Comparison of ENCODE assay signal across 1 cellular context in the genomic region with DNA sequence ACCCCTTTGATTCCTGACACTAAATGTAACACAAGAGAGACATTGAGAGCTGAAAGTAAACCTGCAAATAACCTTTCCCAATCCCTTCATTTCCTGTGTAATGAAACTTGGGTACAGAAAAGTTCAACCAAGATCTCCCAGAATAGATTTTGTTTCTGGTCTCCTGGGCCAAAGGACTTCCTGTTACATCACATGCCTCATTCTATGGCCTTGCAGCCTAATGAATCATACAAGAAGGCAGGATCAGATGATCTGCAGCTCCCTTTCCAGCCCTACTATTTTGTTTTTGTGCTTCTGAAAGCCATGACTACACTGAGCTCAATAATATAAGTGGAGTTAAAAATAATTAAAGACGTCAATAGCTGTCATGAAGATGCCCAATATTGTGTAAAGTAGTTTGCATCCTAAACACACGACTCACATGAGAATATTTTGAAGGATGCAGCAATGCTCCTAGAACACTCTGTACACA.
TF ChIP-seq lines count a peak whose summit lies in the region.

No MANE protein-coding gene starts in this region.

TF ChIP-seq in HepG2, 621 proteins besides CTCF, POLR2A, EP300 and RAD21 (continued from another document and continues in another):
- TF ChIP-seq, protein P1, sequence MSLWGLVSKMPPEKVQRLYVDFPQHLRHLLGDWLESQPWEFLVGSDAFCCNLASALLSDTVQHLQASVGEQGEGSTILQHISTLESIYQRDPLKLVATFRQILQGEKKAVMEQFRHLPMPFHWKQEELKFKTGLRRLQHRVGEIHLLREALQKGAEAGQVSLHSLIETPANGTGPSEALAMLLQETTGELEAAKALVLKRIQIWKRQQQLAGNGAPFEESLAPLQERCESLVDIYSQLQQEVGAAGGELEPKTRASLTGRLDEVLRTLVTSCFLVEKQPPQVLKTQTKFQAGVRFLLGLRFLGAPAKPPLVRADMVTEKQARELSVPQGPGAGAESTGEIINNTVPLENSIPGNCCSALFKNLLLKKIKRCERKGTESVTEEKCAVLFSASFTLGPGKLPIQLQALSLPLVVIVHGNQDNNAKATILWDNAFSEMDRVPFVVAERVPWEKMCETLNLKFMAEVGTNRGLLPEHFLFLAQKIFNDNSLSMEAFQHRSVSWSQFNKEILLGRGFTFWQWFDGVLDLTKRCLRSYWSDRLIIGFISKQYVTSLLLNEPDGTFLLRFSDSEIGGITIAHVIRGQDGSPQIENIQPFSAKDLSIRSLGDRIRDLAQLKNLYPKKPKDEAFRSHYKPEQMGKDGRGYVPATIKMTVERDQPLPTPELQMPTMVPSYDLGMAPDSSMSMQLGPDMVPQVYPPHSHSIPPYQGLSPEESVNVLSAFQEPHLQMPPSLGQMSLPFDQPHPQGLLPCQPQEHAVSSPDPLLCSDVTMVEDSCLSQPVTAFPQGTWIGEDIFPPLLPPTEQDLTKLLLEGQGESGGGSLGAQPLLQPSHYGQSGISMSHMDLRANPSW (CRISPR knock-in tag; IDR thresholded peaks at IDR 0.05; ENCODE audit: borderline replicate concordance) = peak; percentile 23; the same call in 1 of the 2 replicates
- TF ChIP-seq MED1 (CRISPR knock-in tag; IDR thresholded peaks at IDR 0.05) = peak; percentile 99
- TF ChIP-seq, protein P2, sequence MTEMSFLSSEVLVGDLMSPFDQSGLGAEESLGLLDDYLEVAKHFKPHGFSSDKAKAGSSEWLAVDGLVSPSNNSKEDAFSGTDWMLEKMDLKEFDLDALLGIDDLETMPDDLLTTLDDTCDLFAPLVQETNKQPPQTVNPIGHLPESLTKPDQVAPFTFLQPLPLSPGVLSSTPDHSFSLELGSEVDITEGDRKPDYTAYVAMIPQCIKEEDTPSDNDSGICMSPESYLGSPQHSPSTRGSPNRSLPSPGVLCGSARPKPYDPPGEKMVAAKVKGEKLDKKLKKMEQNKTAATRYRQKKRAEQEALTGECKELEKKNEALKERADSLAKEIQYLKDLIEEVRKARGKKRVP (CRISPR knock-in tag; IDR thresholded peaks at IDR 0.05) = peak in 1 of 2 experiments; percentile 94; a peak in 2 of 4 replicates
- TF ChIP-seq HDAC1 (CRISPR knock-in tag; IDR thresholded peaks at IDR 0.05) = peak; percentile 62; the same call in 1 of the 2 replicates
- peak; percentile 69 for TF ChIP-seq TEAD3 (CRISPR knock-in tag; optimal IDR thresholded peaks at IDR 0.05; ENCODE audit: borderline replicate concordance)
- no peak for TF ChIP-seq PBX2 (CRISPR knock-in tag; IDR thresholded peaks at IDR 0.05)
- TF ChIP-seq FOXK1 (CRISPR knock-in tag; IDR thresholded peaks at IDR 0.05; ENCODE audit: borderline replicate concordance, low read depth) = peak; percentile 76; the same call in 1 of the 2 replicates
- TF ChIP-seq SOX5 (CRISPR knock-in tag; IDR thresholded peaks at IDR 0.05; ENCODE audit: borderline replicate concordance) = peak; percentile 85
- TF ChIP-seq CENPX (CRISPR knock-in tag; IDR thresholded peaks at IDR 0.05) = no peak
- peak; percentile 35; the same call in 1 of the 2 replicates for TF ChIP-seq HMGXB3 (CRISPR knock-in tag; IDR thresholded peaks at IDR 0.05; ENCODE audit: borderline replicate concordance)
- peak; percentile 76 for TF ChIP-seq DPF2 (CRISPR knock-in tag; IDR thresholded peaks at IDR 0.05; ENCODE audit: borderline replicate concordance, low read depth)
- peak; percentile 89 for TF ChIP-seq FOXA3 (CRISPR knock-in tag; IDR thresholded peaks at IDR 0.05)
- peak; percentile 50; the same call in 1 of the 2 replicates for TF ChIP-seq ZNF792 (CRISPR knock-in tag; IDR thresholded peaks at IDR 0.05)
- no peak; the same call in 1 of the 2 replicates for TF ChIP-seq ZBTB38 (CRISPR knock-in tag; IDR thresholded peaks at IDR 0.05)
- peak; percentile 60; the same call in 1 of the 2 replicates for TF ChIP-seq HNF1B (CRISPR knock-in tag; IDR thresholded peaks at IDR 0.05)
- no peak for TF ChIP-seq ZNF260 (CRISPR knock-in tag; IDR thresholded peaks at IDR 0.05; ENCODE audit: borderline replicate concordance, low read depth)
- TF ChIP-seq ZMYM3 (CRISPR knock-in tag; IDR thresholded peaks at IDR 0.05) = peak; percentile 62; the same call in 1 of the 2 replicates
- peak; percentile 85; the same call in 1 of the 2 replicates for TF ChIP-seq GATA4 (IDR thresholded peaks at IDR 0.05; ENCODE audit: borderline replicate concordance, low read depth)
- TF ChIP-seq, protein P3, sequence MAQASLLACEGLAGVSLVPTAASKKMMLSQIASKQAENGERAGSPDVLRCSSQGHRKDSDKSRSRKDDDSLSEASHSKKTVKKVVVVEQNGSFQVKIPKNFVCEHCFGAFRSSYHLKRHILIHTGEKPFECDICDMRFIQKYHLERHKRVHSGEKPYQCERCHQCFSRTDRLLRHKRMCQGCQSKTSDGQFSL (CRISPR knock-in tag; IDR thresholded peaks at IDR 0.05) = no peak
- TF ChIP-seq ARID3A (IDR thresholded peaks at IDR 0.05; ENCODE audit: low read depth, low read length) = peak; percentile 88
- no peak for TF ChIP-seq MAF1 (CRISPR knock-in tag; IDR thresholded peaks at IDR 0.05; ENCODE audit: borderline replicate concordance)
- TF ChIP-seq, protein P4, sequence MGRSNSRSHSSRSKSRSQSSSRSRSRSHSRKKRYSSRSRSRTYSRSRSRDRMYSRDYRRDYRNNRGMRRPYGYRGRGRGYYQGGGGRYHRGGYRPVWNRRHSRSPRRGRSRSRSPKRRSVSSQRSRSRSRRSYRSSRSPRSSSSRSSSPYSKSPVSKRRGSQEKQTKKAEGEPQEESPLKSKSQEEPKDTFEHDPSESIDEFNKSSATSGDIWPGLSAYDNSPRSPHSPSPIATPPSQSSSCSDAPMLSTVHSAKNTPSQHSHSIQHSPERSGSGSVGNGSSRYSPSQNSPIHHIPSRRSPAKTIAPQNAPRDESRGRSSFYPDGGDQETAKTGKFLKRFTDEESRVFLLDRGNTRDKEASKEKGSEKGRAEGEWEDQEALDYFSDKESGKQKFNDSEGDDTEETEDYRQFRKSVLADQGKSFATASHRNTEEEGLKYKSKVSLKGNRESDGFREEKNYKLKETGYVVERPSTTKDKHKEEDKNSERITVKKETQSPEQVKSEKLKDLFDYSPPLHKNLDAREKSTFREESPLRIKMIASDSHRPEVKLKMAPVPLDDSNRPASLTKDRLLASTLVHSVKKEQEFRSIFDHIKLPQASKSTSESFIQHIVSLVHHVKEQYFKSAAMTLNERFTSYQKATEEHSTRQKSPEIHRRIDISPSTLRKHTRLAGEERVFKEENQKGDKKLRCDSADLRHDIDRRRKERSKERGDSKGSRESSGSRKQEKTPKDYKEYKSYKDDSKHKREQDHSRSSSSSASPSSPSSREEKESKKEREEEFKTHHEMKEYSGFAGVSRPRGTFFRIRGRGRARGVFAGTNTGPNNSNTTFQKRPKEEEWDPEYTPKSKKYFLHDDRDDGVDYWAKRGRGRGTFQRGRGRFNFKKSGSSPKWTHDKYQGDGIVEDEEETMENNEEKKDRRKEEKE (IDR thresholded peaks at IDR 0.05) = no peak
- peak; percentile 92 for TF ChIP-seq POGZ (CRISPR knock-in tag; IDR thresholded peaks at IDR 0.05)
- TF ChIP-seq ZNF75D (CRISPR knock-in tag; IDR thresholded peaks at IDR 0.05; ENCODE audit: borderline replicate concordance) = no peak
- TF ChIP-seq ZFY (CRISPR knock-in tag; IDR thresholded peaks at IDR 0.05) = no peak
- TF ChIP-seq ZIK1 (CRISPR knock-in tag; IDR thresholded peaks at IDR 0.05; ENCODE audit: borderline replicate concordance, low read depth) = no peak
- TF ChIP-seq, protein P5, sequence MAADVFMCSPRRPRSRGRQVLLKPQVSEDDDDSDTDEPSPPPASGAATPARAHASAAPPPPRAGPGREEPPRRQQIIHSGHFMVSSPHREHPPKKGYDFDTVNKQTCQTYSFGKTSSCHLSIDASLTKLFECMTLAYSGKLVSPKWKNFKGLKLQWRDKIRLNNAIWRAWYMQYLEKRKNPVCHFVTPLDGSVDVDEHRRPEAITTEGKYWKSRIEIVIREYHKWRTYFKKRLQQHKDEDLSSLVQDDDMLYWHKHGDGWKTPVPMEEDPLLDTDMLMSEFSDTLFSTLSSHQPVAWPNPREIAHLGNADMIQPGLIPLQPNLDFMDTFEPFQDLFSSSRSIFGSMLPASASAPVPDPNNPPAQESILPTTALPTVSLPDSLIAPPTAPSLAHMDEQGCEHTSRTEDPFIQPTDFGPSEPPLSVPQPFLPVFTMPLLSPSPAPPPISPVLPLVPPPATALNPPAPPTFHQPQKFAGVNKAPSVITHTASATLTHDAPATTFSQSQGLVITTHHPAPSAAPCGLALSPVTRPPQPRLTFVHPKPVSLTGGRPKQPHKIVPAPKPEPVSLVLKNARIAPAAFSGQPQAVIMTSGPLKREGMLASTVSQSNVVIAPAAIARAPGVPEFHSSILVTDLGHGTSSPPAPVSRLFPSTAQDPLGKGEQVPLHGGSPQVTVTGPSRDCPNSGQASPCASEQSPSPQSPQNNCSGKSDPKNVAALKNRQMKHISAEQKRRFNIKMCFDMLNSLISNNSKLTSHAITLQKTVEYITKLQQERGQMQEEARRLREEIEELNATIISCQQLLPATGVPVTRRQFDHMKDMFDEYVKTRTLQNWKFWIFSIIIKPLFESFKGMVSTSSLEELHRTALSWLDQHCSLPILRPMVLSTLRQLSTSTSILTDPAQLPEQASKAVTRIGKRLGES (CRISPR knock-in tag; IDR thresholded peaks at IDR 0.05; ENCODE audit: borderline replicate concordance) = no peak
- no peak for TF ChIP-seq SUZ12 (IDR thresholded peaks at IDR 0.05; ENCODE audit: low read depth, low read length)
